ENCODE assay signal across 17 cellular contexts in the genomic region with DNA sequence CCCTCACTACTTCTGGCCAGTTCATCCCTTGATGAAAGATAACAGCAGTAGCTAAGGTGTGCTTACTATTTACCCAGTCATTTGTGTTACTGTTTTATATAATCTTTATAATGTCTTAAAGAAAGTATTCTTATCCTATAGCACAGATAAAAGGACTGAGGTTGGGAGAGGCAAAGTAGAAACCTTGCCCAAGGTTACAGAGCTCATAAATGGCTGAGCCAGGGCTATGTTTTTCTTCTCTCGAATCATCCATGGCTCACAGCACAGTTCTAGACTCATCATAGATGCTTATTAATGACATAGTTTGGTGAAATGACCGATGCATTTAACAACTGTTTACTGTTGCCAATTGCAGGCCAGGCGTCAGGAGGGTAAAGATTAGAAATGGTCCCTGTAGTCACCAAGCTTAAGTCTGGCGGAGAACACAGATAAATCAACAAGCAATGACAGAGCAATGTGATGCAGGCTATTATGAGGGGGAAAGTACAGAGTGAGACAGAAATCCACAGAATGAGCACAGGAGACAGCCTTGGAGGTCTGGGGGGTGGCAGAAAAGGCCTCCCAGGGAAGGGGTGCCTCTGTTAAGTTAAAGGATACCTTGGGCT.
DNase-seq lines count a peak whose midpoint lies in the region; ATAC-seq and TF ChIP-seq lines count a peak whose summit lies in the region.
"Had no signal": no experiment of that assay in that cellular context is flagged by ENCODE, and none has a peak within 500 bp of the region (broad histone marks: within the 10 kb centered on the region; RNA-seq: fewer than 3 reads in every experiment).

No MANE protein-coding gene starts in this region.

- peaks cover 31% of the 10 kb centered on the region for H3K4me1 Mint-ChIP-seq in activated T-cell treated with anti-CD3 and anti-CD28 coated beads, Interleukin-2, amount 50 U/mL, for 24 hours (ENCODE audit: low read depth)
- H3K4me1 Mint-ChIP-seq in activated T-cell treated with anti-CD3 and anti-CD28 coated beads, Interleukin-2, amount 50 U/mL, for 4 hours (ENCODE audit: low read depth), result peaks cover 10% of the 10 kb centered on the region
- H3K4me1 Mint-ChIP-seq in CD8-positive, alpha-beta T cell (ENCODE audit: low read depth), result peaks cover 50% of the 10 kb centered on the region
- H3K4me1 Mint-ChIP-seq in brain, result peaks cover 2% of the 10 kb centered on the region
- H3K4me1 Mint-ChIP-seq in progenitor cell of endocrine pancreas (ENCODE audit: low read depth), result peaks cover 3% of the 10 kb centered on the region
- H3K4me1 Mint-ChIP-seq in T-cell, result peaks cover 42 to 57% (median 50%) of the 10 kb centered on the region in 3 donors

- H3K36me3 Mint-ChIP-seq in activated T-cell treated with anti-CD3 and anti-CD28 coated beads, Interleukin-2, amount 50 U/mL, for 24 hours (ENCODE audit: low read depth), result peaks cover 19% of the 10 kb centered on the region
- peaks cover 4% of the 10 kb centered on the region for H3K36me3 Mint-ChIP-seq in activated T-cell treated with anti-CD3 and anti-CD28 coated beads, Interleukin-2, amount 50 U/mL, for 4 hours (ENCODE audit: insufficient read depth)
- H3K36me3 Mint-ChIP-seq in CD8-positive, alpha-beta T cell, result peaks cover 40% of the 10 kb centered on the region
- H3K36me3 Mint-ChIP-seq in brain, result no peaks in the 10 kb centered on the region
- no peaks in the 10 kb centered on the region for H3K36me3 Mint-ChIP-seq in progenitor cell of endocrine pancreas (ENCODE audit: insufficient read depth)
- H3K36me3 Mint-ChIP-seq in T-cell, result peaks cover 30% of the 10 kb centered on the region

- peak overlapping the region; percentile 13 for H3K27ac Mint-ChIP-seq in activated T-cell treated with anti-CD3 and anti-CD28 coated beads, Interleukin-2, amount 50 U/mL, for 24 hours
- peak overlapping the region; percentile 39 for H3K27ac Mint-ChIP-seq in CD8-positive, alpha-beta T cell
- peak overlapping the region in 3 of 5 experiments; percentile 16 to 50 (median 44) for H3K27ac Mint-ChIP-seq in brain
- H3K27ac Mint-ChIP-seq in progenitor cell of endocrine pancreas, result peak overlapping the region; percentile 11
- no peak overlapping the region for H3K27ac Mint-ChIP-seq in T-cell

- H3K27ac ChIP-seq in CD8-positive, alpha-beta T cell (ENCODE audit: low read depth, low read length), result no peak overlapping the region

- no peak overlapping the region for H3K4me3 Mint-ChIP-seq in activated T-cell treated with anti-CD3 and anti-CD28 coated beads, Interleukin-2, amount 50 U/mL, for 24 hours
- no peak overlapping the region for H3K4me3 Mint-ChIP-seq in activated T-cell treated with anti-CD3 and anti-CD28 coated beads, Interleukin-2, amount 50 U/mL, for 4 hours
- H3K4me3 Mint-ChIP-seq in CD8-positive, alpha-beta T cell, result no peak overlapping the region
- H3K4me3 Mint-ChIP-seq in brain, result no peak overlapping the region
- H3K4me3 Mint-ChIP-seq in progenitor cell of endocrine pancreas (ENCODE audit: low read depth), result no peak overlapping the region
- H3K4me3 Mint-ChIP-seq in T-cell, result no peak overlapping the region

- no peaks in the 10 kb centered on the region for H3K9me3 Mint-ChIP-seq in activated T-cell treated with anti-CD3 and anti-CD28 coated beads, Interleukin-2, amount 50 U/mL, for 24 hours
- no peaks in the 10 kb centered on the region for H3K9me3 Mint-ChIP-seq in activated T-cell treated with anti-CD3 and anti-CD28 coated beads, Interleukin-2, amount 50 U/mL, for 4 hours
- H3K9me3 Mint-ChIP-seq in CD8-positive, alpha-beta T cell, result no peaks in the 10 kb centered on the region
- peaks cover 0 to under 1% (median 0%) of the 10 kb centered on the region in 5 experiments for H3K9me3 Mint-ChIP-seq in brain
- H3K9me3 Mint-ChIP-seq in progenitor cell of endocrine pancreas (ENCODE audit: low read depth), result no peaks in the 10 kb centered on the region
- H3K9me3 Mint-ChIP-seq in T-cell, result no peaks in the 10 kb centered on the region

- CTCF ChIA-PET in CD8-positive, alpha-beta T cell (lab: Charles Lee), result no interaction called here
- CTCF ChIA-PET in T-cell (lab: Charles Lee), result no interaction called here

- H3K27me3 Mint-ChIP-seq in activated T-cell treated with anti-CD3 and anti-CD28 coated beads, Interleukin-2, amount 50 U/mL, for 24 hours, result no peaks in the 10 kb centered on the region
- H3K27me3 Mint-ChIP-seq in activated T-cell treated with anti-CD3 and anti-CD28 coated beads, Interleukin-2, amount 50 U/mL, for 4 hours (ENCODE audit: low read depth), result no peaks in the 10 kb centered on the region
- H3K27me3 Mint-ChIP-seq in CD8-positive, alpha-beta T cell (ENCODE audit: low read depth), result no peaks in the 10 kb centered on the region
- H3K27me3 Mint-ChIP-seq in brain (no peaks in the 10 kb centered on the region), progenitor cell of endocrine pancreas (peaks cover 59% of the 10 kb centered on the region), T-cell (no peaks in the 10 kb centered on the region)

- H3K9me3 ChIP-seq in CD8-positive, alpha-beta T cell (ENCODE audit: low read length), result no peaks in the 10 kb centered on the region
- H3K9me3 ChIP-seq: Caco-2, HAP-1 had no signal

- no peak for DNase-seq in activated T-cell treated with anti-CD3 and anti-CD28 coated beads, Interleukin-2, amount 50 U/mL, for 24 hours
- DNase-seq in activated T-cell treated with anti-CD3 and anti-CD28 coated beads, Interleukin-2, amount 50 U/mL, for 4 hours, result no peak
- no peak for DNase-seq in CD8-positive, alpha-beta T cell
- no peak for DNase-seq in progenitor cell of endocrine pancreas (ENCODE audit: low spot score, unreplicated experiment)
- DNase-seq in kidney tubule cell (ENCODE audit: low spot score), result no peak
- no peak for DNase-seq in T-cell
- DNase-seq: C1 segment of cervical spinal cord, Caco-2, DMS53, MV-4-11, NCI-H1436 treated with DMSO at 0.1 percent for 48 hours, NCI-H226, NCI-H526, SHP77 had no signal

- no peak for TF ChIP-seq CTCF in CD8-positive, alpha-beta T cell (IDR thresholded peaks at IDR 0.05)
- no peak for TF ChIP-seq CTCF in brain (conservative IDR thresholded peaks at IDR 0.05)
- no peak for TF ChIP-seq CTCF in progenitor cell of endocrine pancreas (IDR thresholded peaks at IDR 0.05; ENCODE audit: unreplicated experiment)

- intact Hi-C loops in CD8-positive, alpha-beta T cell (cut with DNase I, micrococcal nuclease), result no loop called here

- POLR2A ChIA-PET in CD8-positive, alpha-beta T cell (lab: Charles Lee), result no interaction called here
- POLR2A ChIA-PET in T-cell (lab: Charles Lee), result interaction anchor here in 1 of 2 donors (0.6 kb wide), 1 partner anchor 8 kb away, joined by 3 read pairs; no protein-coding TSS in a partner anchor

- H3K27me3 ChIP-seq in CD8-positive, alpha-beta T cell (ENCODE audit: insufficient read depth, low read length), result no peaks in the 10 kb centered on the region

- no peak for ATAC-seq in activated T-cell treated with anti-CD3 and anti-CD28 coated beads, Interleukin-2, amount 50 U/mL, for 4 hours
- no peak for ATAC-seq in CD8-positive, alpha-beta T cell
- ATAC-seq in HG03159 (IDR thresholded peaks at IDR 0.05; ENCODE audit: unreplicated experiment), result no peak
- no peak for ATAC-seq in T-cell (replicated peaks in 1 of 4)

- H3K4me1 ChIP-seq in CD8-positive, alpha-beta T cell (ENCODE audit: insufficient read depth, low read length), result no peaks in the 10 kb centered on the region
- H3K4me1 ChIP-seq: HAP-1 had no signal

- H3K4me3 ChIP-seq in CD8-positive, alpha-beta T cell (ENCODE audit: low read depth, low read length), result no peak overlapping the region
- H3K4me3 ChIP-seq: HAP-1 had no signal

- no peaks in the 10 kb centered on the region for H3K36me3 ChIP-seq in CD8-positive, alpha-beta T cell (ENCODE audit: insufficient read depth, low read length)
- H3K36me3 ChIP-seq: HAP-1 had no signal

Comparison
In these comparisons a context has a peak if more than half of its experiments do, and no peak if none do; other contexts are left out.
1. H3K27ac Mint-ChIP-seq: peak in activated T-cell treated with anti-CD3 and anti-CD28 coated beads, Interleukin-2, amount 50 U/mL, for 24 hours (single experiment), CD8-positive, alpha-beta T cell (single experiment), brain (3 of 5) and progenitor cell of endocrine pancreas (single experiment); none in T-cell (0 of 2).